ENCODE assay signal across 8 cellular contexts in the genomic region with DNA sequence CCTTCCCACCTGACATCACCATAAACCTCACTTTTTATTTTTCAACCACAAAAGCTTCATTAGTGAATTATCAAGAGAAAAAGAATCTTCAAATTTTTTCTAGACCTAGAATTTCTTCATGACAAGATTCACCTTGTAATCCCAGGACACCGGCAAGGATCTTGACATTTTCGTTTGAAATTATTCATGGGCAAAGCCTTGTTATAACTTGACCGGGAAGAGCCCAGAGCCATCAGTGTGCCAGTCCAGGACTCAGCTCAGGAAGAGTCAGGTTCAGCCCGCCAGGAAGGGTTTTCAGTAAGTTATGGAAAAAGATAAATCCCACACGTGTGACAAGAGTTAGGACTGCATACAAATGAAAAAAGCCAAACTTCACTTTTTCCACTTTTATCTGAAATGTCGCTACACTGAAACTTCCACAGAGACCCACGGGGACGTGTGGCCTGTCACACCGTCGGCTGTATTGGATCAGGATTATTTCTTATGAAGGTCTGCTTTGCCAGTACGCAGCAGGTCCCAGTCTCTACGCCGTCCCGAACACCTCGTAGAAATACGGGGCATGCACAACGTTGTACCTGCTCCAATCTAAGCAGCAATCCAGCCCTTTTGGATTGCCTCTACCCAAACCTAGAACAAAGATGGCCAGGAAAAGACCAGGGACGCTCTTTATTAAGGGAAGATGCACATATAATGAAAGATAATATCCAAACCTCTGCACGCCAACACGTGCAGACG. TPM values are rescaled to one million over a fixed set of nuclear protein-coding genes. Genes with fewer than 3 reads are reported as not detected.
DNase-seq lines count a peak whose midpoint lies in the region; ATAC-seq and TF ChIP-seq lines count a peak whose summit lies in the region.

No MANE protein-coding gene starts in this region.

- no peaks in the 10 kb centered on the region for H3K27me3 ChIP-seq in heart left ventricle
- H3K27me3 ChIP-seq in aorta (ENCODE audit: control insufficient read depth in 1 of 2, insufficient read depth in 2 of 2, low read length in 1 of 2), result no peaks in the 10 kb centered on the region

- H3K9me3 ChIP-seq in heart left ventricle, result no peaks in the 10 kb centered on the region
- no peaks in the 10 kb centered on the region for H3K9me3 ChIP-seq in mucosa of descending colon
- H3K9me3 ChIP-seq in aorta (ENCODE audit: control insufficient read depth, low read length), result no peaks in the 10 kb centered on the region

- TF ChIP-seq CTCF in heart left ventricle (IDR thresholded peaks at IDR 0.05) (no peak), choroid plexus epithelial cell (conservative IDR thresholded peaks at IDR 0.05; ENCODE audit: low read depth, low read length) (no peak), mucosa of descending colon (IDR thresholded peaks at IDR 0.05) (no peak)

- H3K36me3 ChIP-seq in heart left ventricle, result peaks cover 0 to 7% (median 0%) of the 10 kb centered on the region in 9 donors
- H3K36me3 ChIP-seq in mucosa of descending colon (ENCODE audit: low read depth), result no peaks in the 10 kb centered on the region
- H3K36me3 ChIP-seq in aorta (ENCODE audit: control insufficient read depth in 1 of 2, insufficient read depth in 2 of 2, low read length in 1 of 2), result peaks cover 0 to 2% of the 10 kb centered on the region in 2 donors

- H3K4me3 ChIP-seq in heart left ventricle (peak overlapping the region; percentile 48 to 87 (median 74)), choroid plexus epithelial cell (ENCODE audit: low read depth, low read length) (peak overlapping the region; percentile 80), mucosa of descending colon (peak overlapping the region; percentile 71), aorta (ENCODE audit: low read length in 2 of 2) (peak overlapping the region; percentile 74 to 89)

- peak overlapping the region; percentile 73 to 95 (median 92) for H3K27ac ChIP-seq in heart left ventricle
- no peak overlapping the region for H3K27ac ChIP-seq in aorta (ENCODE audit: low read depth in 1 of 2, low read length in 2 of 2)

- no peak for ATAC-seq in heart left ventricle
- no peak for ATAC-seq in Right ventricle myocardium inferior
- no peak for ATAC-seq in mucosa of descending colon
- ATAC-seq in aorta (ENCODE audit: low FRiP score), result no peak
- no peak for ATAC-seq in GM21717 (IDR thresholded peaks at IDR 0.05; ENCODE audit: unreplicated experiment)
- no peak for ATAC-seq in HG02938 (IDR thresholded peaks at IDR 0.05; ENCODE audit: unreplicated experiment)

- no peak for TF ChIP-seq POLR2A in heart left ventricle (IDR thresholded peaks at IDR 0.05)

- DNase-seq in heart left ventricle (no peak), Right ventricle myocardium inferior (ENCODE audit: missing footprints) (no peak), choroid plexus epithelial cell (ENCODE audit: low read depth) (no peak), mucosa of descending colon (no peak), aorta (no peak)
- no peak for DNase-seq in stimulated activated CD4-positive, alpha-beta T cell treated with anti-CD3 and anti-CD28 coated beads, Interleukin-2, amount 100 ng/mL, for 24 hours

- intact Hi-C loops in heart left ventricle (cut with DNase I), result loop anchor here in 5 of 10 donors (5.0 to 10.0 kb wide), 7 partner anchors 54 to 262 kb away; no protein-coding TSS in a partner anchor
- intact Hi-C loops in Right ventricle myocardium inferior (cut with DNase I), result loop anchor here (5.0 kb wide), 1 partner anchor 117 kb away; no protein-coding TSS in a partner anchor
- intact Hi-C loops in mucosa of descending colon (cut with DNase I, micrococcal nuclease), result loop anchor here in 1 of 2 donors (10.0 kb wide), 1 partner anchor 64 kb away; no protein-coding TSS in a partner anchor
- intact Hi-C loops in aorta (cut with DNase I), result loop anchor here (5.0 kb wide), 3 partner anchors 92 to 242 kb away; no protein-coding TSS in a partner anchor

- 32 to 45% (median 37%) methylated on average over 21 of the region's 21 CpGs for WGBS in heart left ventricle, 4 donors
- WGBS in aorta, 2 donors, result 54 to 56% methylated on average over 21 of the region's 21 CpGs

- H3K4me1 ChIP-seq in heart left ventricle, result peaks cover 0 to 44% (median 29%) of the 10 kb centered on the region in 12 donors
- H3K4me1 ChIP-seq in mucosa of descending colon (ENCODE audit: low read depth), result peaks cover 3% of the 10 kb centered on the region
- H3K4me1 ChIP-seq in aorta (ENCODE audit: control insufficient read depth in 1 of 2, insufficient read depth in 2 of 2, low read length in 2 of 2), result no peaks in the 10 kb centered on the region

RNA-seq across cellular contexts. Expression of gene F3, which starts 1.0 kb away (rescaled TPM):
- total RNA-seq in heart left ventricle (10 to 100 TPM; 28.6 to 88.8 (median 50.1) TPM), Right ventricle myocardium inferior (27.9 TPM), mucosa of descending colon (10 to 100 TPM; 24.4 to 44.3 (median 33.2) TPM), aorta (10 to 100 TPM; 33.3 to 40.0 TPM)
- polyA plus RNA-seq in heart left ventricle (10 to 100 TPM; 25.4 to 36.4 TPM), aorta (1 to 10 TPM; 7.8 to 8.3 TPM)

Comparison
In these comparisons a context has a peak if more than half of its experiments do, and no peak if none do; other contexts are left out.
1. H3K27ac ChIP-seq: peak in heart left ventricle (12 of 12); none in aorta (0 of 2).
2. Peak in every context shown above with its lines, with median percentiles within 50 percentile points of each other: H3K4me3 ChIP-seq.